Comparison of ENCODE assay signal across 1 cellular context in the genomic region with DNA sequence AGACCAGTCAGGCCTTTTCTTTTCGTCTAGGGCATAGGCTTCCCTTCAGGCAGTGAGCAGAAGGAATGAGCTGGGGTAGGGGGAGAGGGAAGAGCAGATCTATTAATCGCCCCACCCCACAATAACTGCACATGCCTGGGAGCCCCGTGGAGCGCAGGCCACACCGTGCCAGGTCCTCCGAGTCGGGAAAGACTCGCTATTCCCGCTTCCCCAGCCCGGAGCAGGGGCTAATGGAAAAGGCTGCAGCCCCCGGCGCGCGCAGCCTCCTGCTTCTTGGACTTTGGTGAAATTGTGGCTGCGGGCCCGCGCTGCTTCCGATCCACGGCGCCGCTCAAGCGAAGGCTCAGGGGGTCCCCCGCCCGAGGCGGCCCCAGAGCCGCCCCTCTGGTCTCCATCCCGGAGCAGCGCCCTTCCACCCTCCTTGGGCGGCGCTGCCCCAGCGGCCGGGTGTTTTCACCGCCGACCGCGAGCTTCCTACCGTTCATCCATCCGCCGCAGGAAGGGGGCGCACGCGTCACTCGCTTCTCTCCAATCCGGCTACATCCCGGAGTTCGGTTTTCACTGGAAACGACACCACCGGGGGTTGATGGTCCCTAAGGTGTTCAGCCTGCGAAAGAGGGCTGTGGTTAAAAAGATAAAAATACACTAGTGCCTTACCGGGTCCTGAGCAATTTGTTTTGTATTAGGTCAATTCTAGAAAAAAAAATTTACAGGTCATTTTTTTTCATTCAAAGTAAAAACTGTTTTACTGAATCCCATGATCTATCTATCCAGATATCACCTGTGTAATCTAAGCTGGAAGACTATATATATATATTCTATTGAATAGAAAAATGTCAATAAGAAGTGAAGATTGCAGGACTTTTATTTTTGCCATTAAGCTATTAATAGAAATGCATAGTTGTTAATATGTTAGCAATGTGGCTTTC.
TF ChIP-seq lines count a peak whose summit lies in the region.

No MANE protein-coding gene starts in this region.

TF ChIP-seq in H1, 55 proteins besides CTCF, POLR2A, EP300 and RAD21:
- TF ChIP-seq HDAC6 (IDR thresholded peaks at IDR 0.05; ENCODE audit: low read depth, low read length) (no peak), CHD2 (IDR thresholded peaks at IDR 0.05; ENCODE audit: low read length) (no peak), TEAD4 (IDR thresholded peaks at IDR 0.05; ENCODE audit: low read depth, low read length) (no peak), CHD1 (IDR thresholded peaks at IDR 0.05; ENCODE audit: low read depth, low read length) (no peak), CREB1 (IDR thresholded peaks at IDR 0.05) (peak; percentile 51; the same call in 1 of the 2 replicates), SIX5 (IDR thresholded peaks at IDR 0.05; ENCODE audit: low read depth, low read length) (no peak), CEBPB (IDR thresholded peaks at IDR 0.05; ENCODE audit: low read depth, low read length) (no peak), SUZ12 (IDR thresholded peaks at IDR 0.05; ENCODE audit: low read length) (no peak; the same call in 1 of the 2 replicates), POU5F1 (IDR thresholded peaks at IDR 0.05; ENCODE audit: low read depth, low read length) (no peak), SP2 (IDR thresholded peaks at IDR 0.05; ENCODE audit: low read length) (no peak), CBX5 (IDR thresholded peaks at IDR 0.05; ENCODE audit: low read depth, low read length) (no peak), BCL11A (IDR thresholded peaks at IDR 0.05; ENCODE audit: low read depth in 2 of 2, low read length in 2 of 2) (no peak), ASH2L (IDR thresholded peaks at IDR 0.05; ENCODE audit: low read length) (peak; percentile 20), GTF2F1 (IDR thresholded peaks at IDR 0.05; ENCODE audit: borderline replicate concordance, low read depth, low read length) (no peak), KDM5A (IDR thresholded peaks at IDR 0.05; ENCODE audit: low read length) (no peak), SP4 (IDR thresholded peaks at IDR 0.05; ENCODE audit: low read length) (0 out of 2 replicates have a peak, but pooled peaks have one; percentile 26), SIN3A (conservative IDR thresholded peaks at IDR 0.05 in 1 of 2, IDR thresholded peaks at IDR 0.05 in 1 of 2; ENCODE audit: low read depth in 1 of 2, low read length in 2 of 2) (no peak), TBP (IDR thresholded peaks at IDR 0.05; ENCODE audit: low read depth, low read length) (peak; percentile 66; the same call in 1 of the 2 replicates), SP1 (IDR thresholded peaks at IDR 0.05; ENCODE audit: low read depth, low read length) (no peak), EZH2 (IDR thresholded peaks at IDR 0.05; ENCODE audit: low read depth, low read length, severe bottlenecking) (peak; percentile 34), CBX8 (IDR thresholded peaks at IDR 0.05; ENCODE audit: borderline replicate concordance, low read depth, low read length) (no peak), NRF1 (IDR thresholded peaks at IDR 0.05; ENCODE audit: low read depth, low read length) (no peak), JUND (IDR thresholded peaks at IDR 0.05; ENCODE audit: low read length) (no peak), SAP30 (IDR thresholded peaks at IDR 0.05; ENCODE audit: insufficient read depth, insufficient replicate concordance, low read length) (no peak), EGR1 (IDR thresholded peaks at IDR 0.05; ENCODE audit: borderline replicate concordance, low read depth, low read length) (no peak), HDAC2 (IDR thresholded peaks at IDR 0.05; ENCODE audit: borderline replicate concordance in 1 of 2, low read depth in 2 of 2, low read length in 2 of 2) (no peak), RXRA (IDR thresholded peaks at IDR 0.05; ENCODE audit: insufficient read depth, low read depth, low read length) (no peak), SRF (IDR thresholded peaks at IDR 0.05; ENCODE audit: low read depth, low read length) (no peak), KDM4A (IDR thresholded peaks at IDR 0.05; ENCODE audit: low read depth, low read length, severe bottlenecking) (peak; percentile 54), BACH1 (IDR thresholded peaks at IDR 0.05; ENCODE audit: low read length) (no peak), TCF12 (IDR thresholded peaks at IDR 0.05; ENCODE audit: low read depth, low read length) (no peak), YY1 (IDR thresholded peaks at IDR 0.05; ENCODE audit: low read depth, low read length) (no peak), RNF2 (IDR thresholded peaks at IDR 0.05; ENCODE audit: borderline replicate concordance, low read depth, low read length, missing control alignments, poor library complexity, severe bottlenecking) (no peak), ZNF274 (IDR thresholded peaks at IDR 0.05; ENCODE audit: borderline replicate concordance, extremely low read depth, low read length) (no peak), JUN (IDR thresholded peaks at IDR 0.05; ENCODE audit: low read depth, low read length) (no peak), RFX5 (IDR thresholded peaks at IDR 0.05; ENCODE audit: borderline replicate concordance, low read depth, low read length) (no peak), NANOG (IDR thresholded peaks at IDR 0.05; ENCODE audit: insufficient read depth, low read depth, low read length, poor library complexity, severe bottlenecking) (no peak), POLR2AphosphoS5 (IDR thresholded peaks at IDR 0.05; ENCODE audit: low read depth, low read length) (no peak), BRCA1 (IDR thresholded peaks at IDR 0.05; ENCODE audit: low read depth, low read length) (no peak), PHF8 (conservative IDR thresholded peaks at IDR 0.05; ENCODE audit: low read depth, low read length) (0 out of 2 replicates have a peak, but pooled peaks have one; percentile 39), RBBP5 (IDR thresholded peaks at IDR 0.05; ENCODE audit: borderline replicate concordance, low read depth, low read length) (no peak), FOSL1 (IDR thresholded peaks at IDR 0.05; ENCODE audit: insufficient read depth, low read depth, low read length) (no peak), MAFK (IDR thresholded peaks at IDR 0.05; ENCODE audit: low read depth, low read length) (no peak), TAF7 (optimal IDR thresholded peaks at IDR 0.05; ENCODE audit: borderline replicate concordance, low read depth, low read length) (no peak), SIRT6 (IDR thresholded peaks at IDR 0.05; ENCODE audit: low read length) (no peak), GABPA (IDR thresholded peaks at IDR 0.05; ENCODE audit: borderline replicate concordance, insufficient read depth, low read length) (no peak), CTBP2 (IDR thresholded peaks at IDR 0.05; ENCODE audit: borderline replicate concordance, insufficient read depth, insufficient read length, low read length) (no peak), KDM1A (IDR thresholded peaks at IDR 0.05; ENCODE audit: borderline replicate concordance, low read length) (no peak), TAF1 (IDR thresholded peaks at IDR 0.05; ENCODE audit: low read depth, low read length) (no peak)
- TF ChIP-seq, protein P1, sequence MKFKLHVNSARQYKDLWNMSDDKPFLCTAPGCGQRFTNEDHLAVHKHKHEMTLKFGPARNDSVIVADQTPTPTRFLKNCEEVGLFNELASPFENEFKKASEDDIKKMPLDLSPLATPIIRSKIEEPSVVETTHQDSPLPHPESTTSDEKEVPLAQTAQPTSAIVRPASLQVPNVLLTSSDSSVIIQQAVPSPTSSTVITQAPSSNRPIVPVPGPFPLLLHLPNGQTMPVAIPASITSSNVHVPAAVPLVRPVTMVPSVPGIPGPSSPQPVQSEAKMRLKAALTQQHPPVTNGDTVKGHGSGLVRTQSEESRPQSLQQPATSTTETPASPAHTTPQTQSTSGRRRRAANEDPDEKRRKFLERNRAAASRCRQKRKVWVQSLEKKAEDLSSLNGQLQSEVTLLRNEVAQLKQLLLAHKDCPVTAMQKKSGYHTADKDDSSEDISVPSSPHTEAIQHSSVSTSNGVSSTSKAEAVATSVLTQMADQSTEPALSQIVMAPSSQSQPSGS (IDR thresholded peaks at IDR 0.05; ENCODE audit: low read length) = no peak
- TF ChIP-seq, protein P2, sequence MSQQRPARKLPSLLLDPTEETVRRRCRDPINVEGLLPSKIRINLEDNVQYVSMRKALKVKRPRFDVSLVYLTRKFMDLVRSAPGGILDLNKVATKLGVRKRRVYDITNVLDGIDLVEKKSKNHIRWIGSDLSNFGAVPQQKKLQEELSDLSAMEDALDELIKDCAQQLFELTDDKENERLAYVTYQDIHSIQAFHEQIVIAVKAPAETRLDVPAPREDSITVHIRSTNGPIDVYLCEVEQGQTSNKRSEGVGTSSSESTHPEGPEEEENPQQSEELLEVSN (IDR thresholded peaks at IDR 0.05) = 0 out of 2 replicates have a peak, but pooled peaks have one; percentile 11
- TF ChIP-seq, protein P3, sequence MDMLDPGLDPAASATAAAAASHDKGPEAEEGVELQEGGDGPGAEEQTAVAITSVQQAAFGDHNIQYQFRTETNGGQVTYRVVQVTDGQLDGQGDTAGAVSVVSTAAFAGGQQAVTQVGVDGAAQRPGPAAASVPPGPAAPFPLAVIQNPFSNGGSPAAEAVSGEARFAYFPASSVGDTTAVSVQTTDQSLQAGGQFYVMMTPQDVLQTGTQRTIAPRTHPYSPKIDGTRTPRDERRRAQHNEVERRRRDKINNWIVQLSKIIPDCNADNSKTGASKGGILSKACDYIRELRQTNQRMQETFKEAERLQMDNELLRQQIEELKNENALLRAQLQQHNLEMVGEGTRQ (IDR thresholded peaks at IDR 0.05; ENCODE audit: low read length) = no peak
- TF ChIP-seq, protein P4, sequence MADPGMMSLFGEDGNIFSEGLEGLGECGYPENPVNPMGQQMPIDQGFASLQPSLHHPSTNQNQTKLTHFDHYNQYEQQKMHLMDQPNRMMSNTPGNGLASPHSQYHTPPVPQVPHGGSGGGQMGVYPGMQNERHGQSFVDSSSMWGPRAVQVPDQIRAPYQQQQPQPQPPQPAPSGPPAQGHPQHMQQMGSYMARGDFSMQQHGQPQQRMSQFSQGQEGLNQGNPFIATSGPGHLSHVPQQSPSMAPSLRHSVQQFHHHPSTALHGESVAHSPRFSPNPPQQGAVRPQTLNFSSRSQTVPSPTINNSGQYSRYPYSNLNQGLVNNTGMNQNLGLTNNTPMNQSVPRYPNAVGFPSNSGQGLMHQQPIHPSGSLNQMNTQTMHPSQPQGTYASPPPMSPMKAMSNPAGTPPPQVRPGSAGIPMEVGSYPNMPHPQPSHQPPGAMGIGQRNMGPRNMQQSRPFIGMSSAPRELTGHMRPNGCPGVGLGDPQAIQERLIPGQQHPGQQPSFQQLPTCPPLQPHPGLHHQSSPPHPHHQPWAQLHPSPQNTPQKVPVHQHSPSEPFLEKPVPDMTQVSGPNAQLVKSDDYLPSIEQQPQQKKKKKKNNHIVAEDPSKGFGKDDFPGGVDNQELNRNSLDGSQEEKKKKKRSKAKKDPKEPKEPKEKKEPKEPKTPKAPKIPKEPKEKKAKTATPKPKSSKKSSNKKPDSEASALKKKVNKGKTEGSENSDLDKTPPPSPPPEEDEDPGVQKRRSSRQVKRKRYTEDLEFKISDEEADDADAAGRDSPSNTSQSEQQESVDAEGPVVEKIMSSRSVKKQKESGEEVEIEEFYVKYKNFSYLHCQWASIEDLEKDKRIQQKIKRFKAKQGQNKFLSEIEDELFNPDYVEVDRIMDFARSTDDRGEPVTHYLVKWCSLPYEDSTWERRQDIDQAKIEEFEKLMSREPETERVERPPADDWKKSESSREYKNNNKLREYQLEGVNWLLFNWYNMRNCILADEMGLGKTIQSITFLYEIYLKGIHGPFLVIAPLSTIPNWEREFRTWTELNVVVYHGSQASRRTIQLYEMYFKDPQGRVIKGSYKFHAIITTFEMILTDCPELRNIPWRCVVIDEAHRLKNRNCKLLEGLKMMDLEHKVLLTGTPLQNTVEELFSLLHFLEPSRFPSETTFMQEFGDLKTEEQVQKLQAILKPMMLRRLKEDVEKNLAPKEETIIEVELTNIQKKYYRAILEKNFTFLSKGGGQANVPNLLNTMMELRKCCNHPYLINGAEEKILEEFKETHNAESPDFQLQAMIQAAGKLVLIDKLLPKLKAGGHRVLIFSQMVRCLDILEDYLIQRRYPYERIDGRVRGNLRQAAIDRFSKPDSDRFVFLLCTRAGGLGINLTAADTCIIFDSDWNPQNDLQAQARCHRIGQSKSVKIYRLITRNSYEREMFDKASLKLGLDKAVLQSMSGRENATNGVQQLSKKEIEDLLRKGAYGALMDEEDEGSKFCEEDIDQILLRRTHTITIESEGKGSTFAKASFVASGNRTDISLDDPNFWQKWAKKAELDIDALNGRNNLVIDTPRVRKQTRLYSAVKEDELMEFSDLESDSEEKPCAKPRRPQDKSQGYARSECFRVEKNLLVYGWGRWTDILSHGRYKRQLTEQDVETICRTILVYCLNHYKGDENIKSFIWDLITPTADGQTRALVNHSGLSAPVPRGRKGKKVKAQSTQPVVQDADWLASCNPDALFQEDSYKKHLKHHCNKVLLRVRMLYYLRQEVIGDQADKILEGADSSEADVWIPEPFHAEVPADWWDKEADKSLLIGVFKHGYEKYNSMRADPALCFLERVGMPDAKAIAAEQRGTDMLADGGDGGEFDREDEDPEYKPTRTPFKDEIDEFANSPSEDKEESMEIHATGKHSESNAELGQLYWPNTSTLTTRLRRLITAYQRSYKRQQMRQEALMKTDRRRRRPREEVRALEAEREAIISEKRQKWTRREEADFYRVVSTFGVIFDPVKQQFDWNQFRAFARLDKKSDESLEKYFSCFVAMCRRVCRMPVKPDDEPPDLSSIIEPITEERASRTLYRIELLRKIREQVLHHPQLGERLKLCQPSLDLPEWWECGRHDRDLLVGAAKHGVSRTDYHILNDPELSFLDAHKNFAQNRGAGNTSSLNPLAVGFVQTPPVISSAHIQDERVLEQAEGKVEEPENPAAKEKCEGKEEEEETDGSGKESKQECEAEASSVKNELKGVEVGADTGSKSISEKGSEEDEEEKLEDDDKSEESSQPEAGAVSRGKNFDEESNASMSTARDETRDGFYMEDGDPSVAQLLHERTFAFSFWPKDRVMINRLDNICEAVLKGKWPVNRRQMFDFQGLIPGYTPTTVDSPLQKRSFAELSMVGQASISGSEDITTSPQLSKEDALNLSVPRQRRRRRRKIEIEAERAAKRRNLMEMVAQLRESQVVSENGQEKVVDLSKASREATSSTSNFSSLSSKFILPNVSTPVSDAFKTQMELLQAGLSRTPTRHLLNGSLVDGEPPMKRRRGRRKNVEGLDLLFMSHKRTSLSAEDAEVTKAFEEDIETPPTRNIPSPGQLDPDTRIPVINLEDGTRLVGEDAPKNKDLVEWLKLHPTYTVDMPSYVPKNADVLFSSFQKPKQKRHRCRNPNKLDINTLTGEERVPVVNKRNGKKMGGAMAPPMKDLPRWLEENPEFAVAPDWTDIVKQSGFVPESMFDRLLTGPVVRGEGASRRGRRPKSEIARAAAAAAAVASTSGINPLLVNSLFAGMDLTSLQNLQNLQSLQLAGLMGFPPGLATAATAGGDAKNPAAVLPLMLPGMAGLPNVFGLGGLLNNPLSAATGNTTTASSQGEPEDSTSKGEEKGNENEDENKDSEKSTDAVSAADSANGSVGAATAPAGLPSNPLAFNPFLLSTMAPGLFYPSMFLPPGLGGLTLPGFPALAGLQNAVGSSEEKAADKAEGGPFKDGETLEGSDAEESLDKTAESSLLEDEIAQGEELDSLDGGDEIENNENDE (IDR thresholded peaks at IDR 0.05; ENCODE audit: insufficient replicate concordance, low read length) = no peak
- TF ChIP-seq, protein P5, sequence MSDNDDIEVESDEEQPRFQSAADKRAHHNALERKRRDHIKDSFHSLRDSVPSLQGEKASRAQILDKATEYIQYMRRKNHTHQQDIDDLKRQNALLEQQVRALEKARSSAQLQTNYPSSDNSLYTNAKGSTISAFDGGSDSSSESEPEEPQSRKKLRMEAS (IDR thresholded peaks at IDR 0.05) = peak; percentile 23; the same call in 1 of the 2 replicates
- TF ChIP-seq, protein P6, sequence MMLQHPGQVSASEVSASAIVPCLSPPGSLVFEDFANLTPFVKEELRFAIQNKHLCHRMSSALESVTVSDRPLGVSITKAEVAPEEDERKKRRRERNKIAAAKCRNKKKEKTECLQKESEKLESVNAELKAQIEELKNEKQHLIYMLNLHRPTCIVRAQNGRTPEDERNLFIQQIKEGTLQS (IDR thresholded peaks at IDR 0.05; ENCODE audit: insufficient read depth, low read depth, low read length) = no peak
TF ChIP-seq in H1: peak in this region for 9.
